In genomic region chrX:24513416-24513815, GRCh38 we compare ENCODE assay signal across 11 cellular contexts. TPM values are rescaled to one million over a fixed set of nuclear protein-coding genes. Genes with fewer than 3 reads are reported as not detected.
A peak's percentile ranks its signal among the peaks of the same experiment; 100 is the strongest.
DNase-seq lines count a peak whose midpoint lies in the region; ATAC-seq, FAIRE-seq and TF ChIP-seq lines count a peak whose summit lies in the region.
"Had no signal": no experiment of that assay in that cellular context is flagged by ENCODE, and none has a peak within 500 bp of the region (broad histone marks: within the 10 kb centered on the region; RNA-seq: fewer than 3 reads in every experiment).

No MANE protein-coding gene starts in this region.

- H3K36me3 Mint-ChIP-seq in activated CD4-positive, alpha-beta T cell treated with anti-CD3 and anti-CD28 coated beads for 36 hours (ENCODE audit: low read depth): peaks cover 18% of the 10 kb centered on the region

- POLR2A ChIA-PET in activated CD4-positive, alpha-beta T cell treated with anti-CD3 and anti-CD28 coated beads for 36 hours (lab: Charles Lee): no interaction called here

- no peaks in the 10 kb centered on the region for H3K36me3 ChIP-seq in bronchial epithelial cell (ENCODE audit: control insufficient read depth, insufficient read depth, low read length)
- H3K36me3 ChIP-seq in right lobe of liver: no peaks in the 10 kb centered on the region
- H3K36me3 ChIP-seq: adrenal gland had no signal

- no peaks in the 10 kb centered on the region for H3K9me3 Mint-ChIP-seq in activated CD4-positive, alpha-beta T cell treated with anti-CD3 and anti-CD28 coated beads for 36 hours (ENCODE audit: low read depth)

- intact Hi-C loops in activated CD4-positive, alpha-beta T cell treated with anti-CD3 and anti-CD28 coated beads for 36 hours (cut with DNase I, micrococcal nuclease): loop anchor here (2.0 to 5.0 kb wide), 2 partner anchors 36 to 49 kb away; partner anchors contain the start of gene PDK3 (in 1 of the 2)
- intact Hi-C loops in right lobe of liver (cut with DNase I): no loop called here

- peak; percentile 65 for DNase-seq in activated CD4-positive, alpha-beta T cell treated with anti-CD3 and anti-CD28 coated beads for 36 hours
- DNase-seq in activated CD4-positive, alpha-beta T cell treated with anti-CD3 and anti-CD28 coated beads for 1 hour: no peak
- DNase-seq in bronchial epithelial cell (ENCODE audit: low read depth) (peak; percentile 21), right lobe of liver (no peak), putamen (ENCODE audit: low spot score) (no peak), NCI-H345 (lab: John Stamatoyannopoulos, UW) (no peak)
- DNase-seq: adrenal gland, kidney glomerular epithelial cell had no signal

- H3K4me3 ChIP-seq in bronchial epithelial cell (ENCODE audit: low read depth, low read length): no peak overlapping the region
- no peak overlapping the region for H3K4me3 ChIP-seq in right lobe of liver
- H3K4me3 ChIP-seq: adrenal gland had no signal

- no peaks in the 10 kb centered on the region for H3K27me3 Mint-ChIP-seq in activated CD4-positive, alpha-beta T cell treated with anti-CD3 and anti-CD28 coated beads for 36 hours

- H3K4me1 ChIP-seq in right lobe of liver: no peaks in the 10 kb centered on the region
- H3K4me1 ChIP-seq: adrenal gland had no signal

- no peak overlapping the region for H3K4me3 Mint-ChIP-seq in activated CD4-positive, alpha-beta T cell treated with anti-CD3 and anti-CD28 coated beads for 36 hours

- CTCF ChIA-PET in activated CD4-positive, alpha-beta T cell treated with anti-CD3 and anti-CD28 coated beads for 36 hours (lab: Charles Lee): interaction anchor here (0.9 to 1.9 kb wide), 3 partner anchors 15 to 143 kb away, joined by 3 to 8 read pairs (median 4); no protein-coding TSS in a partner anchor

- no peak for TF ChIP-seq CTCF in bronchial epithelial cell (IDR thresholded peaks at IDR 0.05; ENCODE audit: insufficient read depth, low read length, severe bottlenecking)
- TF ChIP-seq CTCF in right lobe of liver (IDR thresholded peaks at IDR 0.05): no peak

- no peaks in the 10 kb centered on the region for H3K9me3 ChIP-seq in right lobe of liver
- H3K9me3 ChIP-seq: adrenal gland had no signal

- no peak overlapping the region for H3K27ac ChIP-seq in right lobe of liver
- H3K27ac ChIP-seq: adrenal gland had no signal

- H3K4me1 Mint-ChIP-seq in activated CD4-positive, alpha-beta T cell treated with anti-CD3 and anti-CD28 coated beads for 36 hours: peaks cover 20% of the 10 kb centered on the region

- peak; percentile 97 for ATAC-seq in activated CD4-positive, alpha-beta T cell treated with anti-CD3 and anti-CD28 coated beads for 36 hours
- ATAC-seq in GM21447 (IDR thresholded peaks at IDR 0.05; ENCODE audit: unreplicated experiment): peak; percentile 97
- peak; percentile 91 for ATAC-seq in HG03135 (IDR thresholded peaks at IDR 0.05; ENCODE audit: unreplicated experiment)
- ATAC-seq in right lobe of liver: no peak

- no peak for FAIRE-seq in bronchial epithelial cell (lab: Jason Lieb, UNC)
- FAIRE-seq: A204.1 had no signal

- H3K27me3 ChIP-seq in bronchial epithelial cell (ENCODE audit: control insufficient read depth, insufficient read depth, low read length) (no peaks in the 10 kb centered on the region), right lobe of liver (no peaks in the 10 kb centered on the region)

- no peak for TF ChIP-seq POLR2A in right lobe of liver (IDR thresholded peaks at IDR 0.05)

- WGBS in right lobe of liver (ENCODE audit: insufficient coverage, low coverage, low lambda C conversion rate, missing lambda C conversion rate): 55% methylated on average over 5 of the region's 5 CpGs

- peak overlapping the region; percentile 73 for H3K27ac Mint-ChIP-seq in activated CD4-positive, alpha-beta T cell treated with anti-CD3 and anti-CD28 coated beads for 36 hours

RNA-seq across cellular contexts. Expression of gene PDK3, which starts 48.3 kb away (rescaled TPM):
- 10 to 100 TPM; 47.4 to 47.7 TPM for total RNA-seq in activated CD4-positive, alpha-beta T cell treated with anti-CD3 and anti-CD28 coated beads for 36 hours
- total RNA-seq in bronchial epithelial cell: 5.3 and 5.8 TPM in 2 replicates
- 10 to 100 TPM in 4 of 6 experiments, 1 to 10 TPM in 2; 8.6 to 17.5 (median 11.3) TPM for total RNA-seq in right lobe of liver

Comparison
In these comparisons a context has a peak if more than half of its experiments do, and no peak if none do; other contexts are left out.
1. DNase-seq: peak in activated CD4-positive, alpha-beta T cell treated with anti-CD3 and anti-CD28 coated beads for 36 hours (single experiment) and bronchial epithelial cell (single experiment); none in activated CD4-positive, alpha-beta T cell treated with anti-CD3 and anti-CD28 coated beads for 1 hour (single experiment), right lobe of liver (0 of 3), putamen (single experiment) and NCI-H345 (single experiment).
2. ATAC-seq: peak in activated CD4-positive, alpha-beta T cell treated with anti-CD3 and anti-CD28 coated beads for 36 hours (single experiment), GM21447 (single experiment) and HG03135 (single experiment); none in right lobe of liver (0 of 4).
3. intact Hi-C loops: an anchor here in activated CD4-positive, alpha-beta T cell treated with anti-CD3 and anti-CD28 coated beads for 36 hours (2.0 to 5.0 kb wide); none called in right lobe of liver.